Comparison of ENCODE assay signal across 10 cellular contexts in genomic region chr5:10030219-10030831, GRCh38.
DNase-seq lines count a peak whose midpoint lies in the region; ATAC-seq, FAIRE-seq and TF ChIP-seq lines count a peak whose summit lies in the region.
"Had no signal": no experiment of that assay in that cellular context is flagged by ENCODE, and none has a peak within 500 bp of the region (broad histone marks: within the 10 kb centered on the region; RNA-seq: fewer than 3 reads in every experiment).

No MANE protein-coding gene starts in this region.

- H3K4me3 ChIP-seq in breast epithelium (no peak overlapping the region), foreskin fibroblast (ENCODE audit: low read depth in 1 of 2, low read length in 2 of 2) (no peak overlapping the region), aorta (ENCODE audit: low read length in 2 of 2) (no peak overlapping the region)
- H3K4me3 ChIP-seq: BLaER1 treated with 17β-estradiol and CSF1 and Interleukin-3, amounts not matched to agents 10 nM and 100 nM had no signal

- no peak for FAIRE-seq in GM19239 (lab: Jason Lieb, UNC)

- POLR2A ChIA-PET in MCF 10A (lab: Yijun Ruan, JAX): no interaction called here

- H3K4me1 Mint-ChIP-seq in MCF 10A (ENCODE audit: insufficient read depth, unreplicated experiment): no peaks in the 10 kb centered on the region
- H3K4me1 Mint-ChIP-seq in type B pancreatic cell (ENCODE audit: unreplicated experiment): peaks cover 4% of the 10 kb centered on the region
- H3K4me1 Mint-ChIP-seq: T-helper 17 cell had no signal

- TF ChIP-seq POLR2A in breast epithelium (IDR thresholded peaks at IDR 0.05): no peak

- no TSS peak for BruUV-seq in MCF 10A (replicated peaks; lab: Mats Ljungman, UMichigan)

- TF ChIP-seq CTCF in MCF 10A (IDR thresholded peaks at IDR 0.05; ENCODE audit: unreplicated experiment) (peak; percentile 35), breast epithelium (IDR thresholded peaks at IDR 0.05) (no peak), foreskin fibroblast (IDR thresholded peaks at IDR 0.05; ENCODE audit: low read depth, low read length) (no peak), type B pancreatic cell (conservative IDR thresholded peaks at IDR 0.05) (peak; percentile 52)

- H3K9me3 Mint-ChIP-seq in MCF 10A (ENCODE audit: unreplicated experiment): no peaks in the 10 kb centered on the region
- no peaks in the 10 kb centered on the region for H3K9me3 Mint-ChIP-seq in type B pancreatic cell

- no peak for ATAC-seq in aorta (ENCODE audit: low FRiP score)
- ATAC-seq: T-helper 17 cell had no signal

- no peaks in the 10 kb centered on the region for H3K27me3 ChIP-seq in breast epithelium
- no peaks in the 10 kb centered on the region for H3K27me3 ChIP-seq in aorta (ENCODE audit: control insufficient read depth in 1 of 2, insufficient read depth in 2 of 2, low read length in 1 of 2)
- H3K27me3 ChIP-seq: BLaER1 treated with 17β-estradiol and CSF1 and Interleukin-3, amounts not matched to agents 10 nM and 100 nM had no signal

- H3K9me3 ChIP-seq in breast epithelium: peaks cover 3 to 34% of the 10 kb centered on the region in 2 donors
- peaks cover 2% of the 10 kb centered on the region for H3K9me3 ChIP-seq in aorta (ENCODE audit: control insufficient read depth, low read length)

- DNase-seq in MCF 10A (ENCODE audit: unreplicated experiment): peak; percentile 71
- DNase-seq in breast epithelium (ENCODE audit: low spot score in 2 of 2): no peak
- peak; percentile 21 for DNase-seq in OCI-M1 (lab: John Stamatoyannopoulos, UW)
- DNase-seq in foreskin fibroblast: peak; percentile 16 to 64
- DNase-seq in type B pancreatic cell (ENCODE audit: extremely low spot score, unreplicated experiment): no peak
- no peak for DNase-seq in aorta
- DNase-seq in activated naive CD4-positive, alpha-beta T cell (lab: John Stamatoyannopoulos, UW): no peak
- no peak for DNase-seq in GM19239 (ENCODE audit: insufficient read length, low spot score)
- DNase-seq: T-helper 17 cell had no signal

- no peak overlapping the region for H3K27ac Mint-ChIP-seq in MCF 10A (ENCODE audit: low read depth, unreplicated experiment)
- H3K27ac Mint-ChIP-seq in type B pancreatic cell: no peak overlapping the region
- H3K27ac Mint-ChIP-seq: T-helper 17 cell had no signal

- no peak overlapping the region for H3K4me3 Mint-ChIP-seq in MCF 10A (ENCODE audit: unreplicated experiment)
- H3K4me3 Mint-ChIP-seq in type B pancreatic cell: no peak overlapping the region
- H3K4me3 Mint-ChIP-seq: T-helper 17 cell had no signal

- intact Hi-C loops in MCF 10A (cut with micrococcal nuclease) (loop anchor here (1.0 to 5.0 kb wide), 4 partner anchors 132 to 873 kb away; partner anchors contain the start of gene SEMA5A), breast epithelium (cut with DNase I; ENCODE audit: low total_unique reads) (no loop called here), aorta (cut with DNase I) (no loop called here)

- H3K36me3 Mint-ChIP-seq in MCF 10A (ENCODE audit: insufficient read depth, unreplicated experiment) (no peaks in the 10 kb centered on the region), type B pancreatic cell (no peaks in the 10 kb centered on the region)

- H3K27me3 Mint-ChIP-seq in MCF 10A (ENCODE audit: insufficient read depth, unreplicated experiment) (no peaks in the 10 kb centered on the region), type B pancreatic cell (no peaks in the 10 kb centered on the region)
- H3K27me3 Mint-ChIP-seq: T-helper 17 cell had no signal

- WGBS in aorta, 2 donors: 82 to 88% methylated on average over 2 of the region's 2 CpGs

- H3K36me3 ChIP-seq in breast epithelium (no peaks in the 10 kb centered on the region), aorta (ENCODE audit: control insufficient read depth in 1 of 2, insufficient read depth in 2 of 2, low read length in 1 of 2) (no peaks in the 10 kb centered on the region)
- H3K36me3 ChIP-seq: BLaER1 treated with 17β-estradiol and CSF1 and Interleukin-3, amounts not matched to agents 10 nM and 100 nM had no signal

- CTCF ChIA-PET in MCF 10A (lab: Yijun Ruan, JAX): interaction anchor here (0.6 to 1.5 kb wide), 5 partner anchors 17 to 1880 kb away, joined by 3 to 6 read pairs (median 3); no protein-coding TSS in a partner anchor

- H3K4me1 ChIP-seq in breast epithelium (no peaks in the 10 kb centered on the region), aorta (ENCODE audit: control insufficient read depth in 1 of 2, insufficient read depth in 2 of 2, low read length in 2 of 2) (no peaks in the 10 kb centered on the region)

- H3K27ac ChIP-seq in breast epithelium: no peak overlapping the region
- H3K27ac ChIP-seq in aorta (ENCODE audit: low read depth in 1 of 2, low read length in 2 of 2): no peak overlapping the region
- H3K27ac ChIP-seq: BLaER1 treated with 17β-estradiol and CSF1 and Interleukin-3, amounts not matched to agents 10 nM and 100 nM had no signal

Comparison
In these comparisons a context has a peak if more than half of its experiments do, and no peak if none do; other contexts are left out.
1. DNase-seq: peak in MCF 10A (single experiment), OCI-M1 (single experiment) and foreskin fibroblast (2 of 2); none in breast epithelium (0 of 2), type B pancreatic cell (single experiment), aorta (0 of 2), activated naive CD4-positive, alpha-beta T cell (0 of 4) and GM19239 (single experiment).
2. CTCF ChIP-seq: peak in MCF 10A (single experiment) and type B pancreatic cell (single experiment); none in breast epithelium (0 of 3) and foreskin fibroblast (single experiment).